ENCODE assay signal across 24 cellular contexts in genomic region chr6:21918081-21918480, GRCh38.
DNase-seq lines count a peak whose midpoint lies in the region; ATAC-seq and TF ChIP-seq lines count a peak whose summit lies in the region.
"Had no signal": no experiment of that assay in that cellular context is flagged by ENCODE, and none has a peak within 500 bp of the region (broad histone marks: within the 10 kb centered on the region; RNA-seq: fewer than 3 reads in every experiment).

No MANE protein-coding gene starts in this region.

- H2BK20ac ChIP-seq in IMR-90 (ENCODE audit: low read depth, low read length) = no peak overlapping the region

- intact Hi-C loops in IMR-90 (cut with micrococcal nuclease) (no loop called here), stomach (cut with DNase I; ENCODE audit: low total_unique reads) (no loop called here)

- dilution Hi-C loops in IMR-90 (cut with HindIII; ENCODE audit: low sequenced_read_pairs, unreplicated experiment) = no loop called here

- H3K79me1 ChIP-seq in IMR-90 (ENCODE audit: low read depth in 1 of 2, low read length in 2 of 2) = peaks cover 0 to 8% of the 10 kb centered on the region in 2 experiments; a peak in 1 of 4 replicates

- in situ Hi-C loops in IMR-90 (cut with MboI; ENCODE audit: low sequenced_read_pairs) = no loop called here

- H3K56ac ChIP-seq in IMR-90 (ENCODE audit: extremely low read depth, insufficient read depth, low read length) = no peak overlapping the region

- no peak overlapping the region for H3K4me2 ChIP-seq in IMR-90 (ENCODE audit: low read depth, low read length)
- H3K4me2 ChIP-seq: BLaER1 treated with 17β-estradiol and CSF1 and Interleukin-3, amounts not matched to agents 10 nM and 100 nM had no signal

- H3K27ac ChIP-seq in IMR-90 (ENCODE audit: insufficient read depth, low read length) (no peak overlapping the region), VCaP (peak overlapping the region; percentile 54), thymus (ENCODE audit: low read depth) (peak overlapping the region; percentile 59), stomach (no peak overlapping the region)
- H3K27ac ChIP-seq: BLaER1 treated with 17β-estradiol and CSF1 and Interleukin-3, amounts not matched to agents 10 nM and 100 nM; ovary; right atrium auricular region; SK-N-MC; upper lobe of left lung had no signal

- H3K4me1 ChIP-seq in IMR-90 (ENCODE audit: control insufficient read depth, insufficient read depth, low read length) (peaks cover 3% of the 10 kb centered on the region), thymus (ENCODE audit: control insufficient read depth, insufficient read depth, low read length) (peaks cover 12% of the 10 kb centered on the region), stomach (peaks cover 0 to 5% (median 0%) of the 10 kb centered on the region in 4 donors)
- H3K4me1 ChIP-seq: BLaER1 treated with 17β-estradiol and CSF1 and Interleukin-3, amounts not matched to agents 10 nM and 100 nM had no signal

- H3K9me3 ChIP-seq in IMR-90 (ENCODE audit: control insufficient read depth, insufficient read depth, low read length) (no peaks in the 10 kb centered on the region), thymus (ENCODE audit: control insufficient read depth) (no peaks in the 10 kb centered on the region), stomach (no peaks in the 10 kb centered on the region)
- H3K9me3 ChIP-seq: HAP-1, ovary, right atrium auricular region, upper lobe of left lung had no signal

- no peak overlapping the region for H4K8ac ChIP-seq in IMR-90 (ENCODE audit: low read depth in 2 of 2, low read length in 2 of 2)

- 0 out of 2 replicates have a peak overlapping the region, but pooled peaks have one; percentile 52 for H3K14ac ChIP-seq in IMR-90 (replicated peaks; ENCODE audit: low read depth, low read length)

- H2AFZ ChIP-seq in IMR-90 (replicated peaks; ENCODE audit: low read length, poor library complexity) = no peak overlapping the region

- TF ChIP-seq CTCF in IMR-90 (conservative IDR thresholded peaks at IDR 0.05; ENCODE audit: low read depth, low read length) (no peak), VCaP (conservative IDR thresholded peaks at IDR 0.05) (no peak), stomach (IDR thresholded peaks at IDR 0.05) (no peak)

- 0 out of 2 replicates have a peak overlapping the region, but pooled peaks have one; percentile 41 for H2BK120ac ChIP-seq in IMR-90 (ENCODE audit: low read depth, low read length)

- no peak overlapping the region for H3K23ac ChIP-seq in IMR-90 (ENCODE audit: low read depth, low read length)

- H4K5ac ChIP-seq in IMR-90 (ENCODE audit: low read depth, low read length) = no peak overlapping the region

- TF ChIP-seq EP300 in stomach (IDR thresholded peaks at IDR 0.05) = no peak

- no peak for TF ChIP-seq RAD21 in IMR-90 (IDR thresholded peaks at IDR 0.05; ENCODE audit: low read length)

- H3K4ac ChIP-seq in IMR-90 (ENCODE audit: low read depth, low read length) = peak overlapping the region; percentile 16; the same call in 1 of the 2 replicates

- CTCF ChIA-PET in IMR-90 (lab: Yijun Ruan, JAX) = interaction anchor here (0.6 kb wide), 1 partner anchor 146 kb away, joined by 3 read pairs; no protein-coding TSS in a partner anchor

- no peak overlapping the region for H4K91ac ChIP-seq in IMR-90 (ENCODE audit: insufficient read depth, low read depth, low read length)

- no peak for ATAC-seq in IMR-90 (ENCODE audit: low read depth)
- no peak for ATAC-seq in HG02763 (IDR thresholded peaks at IDR 0.05; ENCODE audit: unreplicated experiment)
- ATAC-seq: activated CD8-positive, alpha-beta T cell treated with anti-CD3 and anti-CD28 coated beads for 36 hours had no signal

- peak overlapping the region; percentile 67 for H2AK5ac ChIP-seq in IMR-90 (ENCODE audit: low read depth, low read length)

- 94% methylated on average over 6 of the region's 7 CpGs; no CpG with 5 or more reads in 1 of the 2 experiments for WGBS in IMR-90 (ENCODE audit: extremely low coverage in 2 of 2, insufficient read length in 1 of 2), 2 experiments
- WGBS in thymus = 82% methylated on average over 7 of the region's 7 CpGs
- 81 to 93% (median 85%) methylated on average over 7 of the region's 7 CpGs for WGBS in stomach, 5 donors

- no peak overlapping the region for H3K18ac ChIP-seq in IMR-90 (ENCODE audit: low read depth, low read length)

- no peak overlapping the region for H2AK9ac ChIP-seq in IMR-90 (replicated peaks; ENCODE audit: low read depth, low read length, poor library complexity)

- TF ChIP-seq POLR2A in IMR-90 (IDR thresholded peaks at IDR 0.05; ENCODE audit: low read depth, low read length) (no peak), stomach (IDR thresholded peaks at IDR 0.05) (no peak)

- H2BK5ac ChIP-seq in IMR-90 (ENCODE audit: low read depth, low read length, poor library complexity, severe bottlenecking) = no peak overlapping the region

- H3K9ac ChIP-seq in IMR-90 (ENCODE audit: low read depth, low read length) = no peak overlapping the region
- H3K9ac ChIP-seq: BLaER1 treated with 17β-estradiol and CSF1 and Interleukin-3, amounts not matched to agents 10 nM and 100 nM had no signal

- POLR2A ChIA-PET in IMR-90 (lab: Charles Lee; ENCODE audit: unreplicated experiment) = no interaction called here

- no peak overlapping the region for H2BK15ac ChIP-seq in IMR-90 (ENCODE audit: low read depth, low read length)

- H4K20me1 ChIP-seq in IMR-90 (ENCODE audit: insufficient read depth, low read length) = no peaks in the 10 kb centered on the region
- H4K20me1 ChIP-seq: BLaER1 treated with 17β-estradiol and CSF1 and Interleukin-3, amounts not matched to agents 10 nM and 100 nM had no signal

- H3K9me1 ChIP-seq in IMR-90 (ENCODE audit: insufficient read depth, low read length) = peaks cover 9% of the 10 kb centered on the region

- H3K4me3 ChIP-seq in IMR-90 (ENCODE audit: insufficient read depth, low read depth, low read length) (no peak overlapping the region), thymus (ENCODE audit: low read length) (no peak overlapping the region), stomach (no peak overlapping the region)
- H3K4me3 ChIP-seq: BLaER1 treated with 17β-estradiol and CSF1 and Interleukin-3, amounts not matched to agents 10 nM and 100 nM; HAP-1; lung; ovary; right atrium auricular region; SK-N-MC; upper lobe of left lung had no signal

- no peak for DNase-seq in IMR-90
- peak; percentile 88 for DNase-seq in islet precursor cell
- DNase-seq in NCI-H1694 (lab: John Stamatoyannopoulos, UW) = no peak
- DNase-seq in stomach = no peak
- DNase-seq: activated CD4-positive, CD25-positive, alpha-beta regulatory T cell treated with anti-CD3 and anti-CD28 coated beads, Interleukin-2, amount 50 U/mL, for 72 hours; activated CD8-positive, alpha-beta T cell treated with anti-CD3 and anti-CD28 coated beads for 36 hours; activated gamma-delta T cell treated with Interleukin-2 at 50 U/mL for 16 hours; COR-L47; dermis blood vessel endothelial cell; kidney; NCI-H1694 treated with DMSO at 0.1 percent for 48 hours; NCI-H226; NCI-H82; ovary; stimulated activated CD4-positive, alpha-beta T cell treated with anti-CD3 and anti-CD28 coated beads, Interleukin-2, amount 100 ng/mL, for 24 hours; upper lobe of left lung had no signal

- no TSS peak for BruUV-seq in IMR-90 (replicated peaks; lab: Mats Ljungman, UMichigan)

- H3K27me3 ChIP-seq in IMR-90 (ENCODE audit: control insufficient read depth, insufficient read depth, low read length) = no peaks in the 10 kb centered on the region
- no peaks in the 10 kb centered on the region for H3K27me3 ChIP-seq in thymus (ENCODE audit: control insufficient read depth, insufficient read depth)
- H3K27me3 ChIP-seq in stomach = no peaks in the 10 kb centered on the region
- H3K27me3 ChIP-seq: BLaER1 treated with 17β-estradiol and CSF1 and Interleukin-3, amounts not matched to agents 10 nM and 100 nM; ovary; right atrium auricular region; upper lobe of left lung had no signal

- H3K36me3 ChIP-seq in IMR-90 (ENCODE audit: control insufficient read depth, insufficient read depth, low read length) (no peaks in the 10 kb centered on the region), thymus (ENCODE audit: control insufficient read depth, insufficient read depth) (peaks cover 4% of the 10 kb centered on the region), stomach (no peaks in the 10 kb centered on the region)
- H3K36me3 ChIP-seq: BLaER1 treated with 17β-estradiol and CSF1 and Interleukin-3, amounts not matched to agents 10 nM and 100 nM; HAP-1; ovary; right atrium auricular region; upper lobe of left lung had no signal

TF ChIP-seq in IMR-90, 13 proteins besides CTCF, POLR2A, EP300 and RAD21 (continues in another document):
- TF ChIP-seq MXI1 (IDR thresholded peaks at IDR 0.05; ENCODE audit: borderline replicate concordance, low read depth, low read length) = no peak
- TF ChIP-seq BHLHE40 (IDR thresholded peaks at IDR 0.05; ENCODE audit: low read depth, low read length) = no peak
- no peak for TF ChIP-seq NFE2L2 (IDR thresholded peaks at IDR 0.05; ENCODE audit: low read depth, low read length)
- no peak for TF ChIP-seq MAZ (IDR thresholded peaks at IDR 0.05; ENCODE audit: borderline replicate concordance, low read depth, low read length)
- no peak for TF ChIP-seq FOS (IDR thresholded peaks at IDR 0.05; ENCODE audit: low read depth, low read length)
- TF ChIP-seq, protein P1, sequence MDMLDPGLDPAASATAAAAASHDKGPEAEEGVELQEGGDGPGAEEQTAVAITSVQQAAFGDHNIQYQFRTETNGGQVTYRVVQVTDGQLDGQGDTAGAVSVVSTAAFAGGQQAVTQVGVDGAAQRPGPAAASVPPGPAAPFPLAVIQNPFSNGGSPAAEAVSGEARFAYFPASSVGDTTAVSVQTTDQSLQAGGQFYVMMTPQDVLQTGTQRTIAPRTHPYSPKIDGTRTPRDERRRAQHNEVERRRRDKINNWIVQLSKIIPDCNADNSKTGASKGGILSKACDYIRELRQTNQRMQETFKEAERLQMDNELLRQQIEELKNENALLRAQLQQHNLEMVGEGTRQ (IDR thresholded peaks at IDR 0.05; ENCODE audit: low read depth, low read length) = no peak
- TF ChIP-seq SMC3 (IDR thresholded peaks at IDR 0.05; ENCODE audit: low read depth, low read length) = no peak
- no peak for TF ChIP-seq CEBPB (IDR thresholded peaks at IDR 0.05; ENCODE audit: low read depth, low read length)
- no peak for TF ChIP-seq MAFK (IDR thresholded peaks at IDR 0.05; ENCODE audit: low read depth, low read length)
- no peak for TF ChIP-seq ELK1 (IDR thresholded peaks at IDR 0.05; ENCODE audit: borderline replicate concordance, low read depth, low read length)
- TF ChIP-seq RCOR1 (IDR thresholded peaks at IDR 0.05; ENCODE audit: insufficient replicate concordance, low read length) = no peak
- no peak for TF ChIP-seq RFX5 (IDR thresholded peaks at IDR 0.05; ENCODE audit: low read depth, low read length)

Comparison
In these comparisons a context has a peak if more than half of its experiments do, and no peak if none do; other contexts are left out.
1. H3K27ac ChIP-seq: peak in VCaP (single experiment) and thymus (single experiment); none in IMR-90 (single experiment) and stomach (0 of 5).